Comparison of ENCODE assay signal across 7 cellular contexts in genomic region chr20:33939030-33939429, GRCh38. TPM values are rescaled to one million over a fixed set of nuclear protein-coding genes. Genes with fewer than 3 reads are reported as not detected.
DNase-seq lines count a peak whose midpoint lies in the region; ATAC-seq and TF ChIP-seq lines count a peak whose summit lies in the region.
"Not testable (repeated sequence)": the region's sequence is repeated elsewhere in the genome, so short reads cannot be mapped to it uniquely, and the experiment has no call there.

No MANE protein-coding gene starts in this region.

- not testable (repeated sequence) for H3K27me3 ChIP-seq in right lobe of liver; psoas muscle (ENCODE audit: insufficient read depth in 3 of 3, low read length in 2 of 3)

- intact Hi-C loops in Right ventricle myocardium inferior (cut with DNase I); psoas muscle (cut with DNase I): not testable (repeated sequence)
- intact Hi-C loops in right lobe of liver (cut with DNase I) = loop anchor here in 1 of 2 donors (5.0 kb wide), 1 partner anchor 128 kb away; no protein-coding TSS in a partner anchor

- H3K4me3 ChIP-seq in NB4 (ENCODE audit: low read depth, low read length); right lobe of liver; psoas muscle: not testable (repeated sequence)

- TF ChIP-seq CTCF in NB4 (IDR thresholded peaks at IDR 0.05; ENCODE audit: low read depth, low read length); right lobe of liver (IDR thresholded peaks at IDR 0.05); psoas muscle (IDR thresholded peaks at IDR 0.05): not testable (repeated sequence)

- not testable (repeated sequence) for H3K27ac ChIP-seq in epithelial cell of prostate, right lobe of liver, psoas muscle

- H3K9me3 ChIP-seq in right lobe of liver, psoas muscle: not testable (repeated sequence)

- TF ChIP-seq POLR2A in NB4 (IDR thresholded peaks at IDR 0.05; ENCODE audit: extremely low read depth, insufficient read length); right lobe of liver (IDR thresholded peaks at IDR 0.05): not testable (repeated sequence)

- 31% methylated on average over 3 of the region's 5 CpGs for WGBS in right lobe of liver (ENCODE audit: insufficient coverage, low coverage, low lambda C conversion rate, missing lambda C conversion rate)
- WGBS in psoas muscle, 3 donors = 45 to 60% (median 49%) methylated on average over 5 of the region's 5 CpGs

- DNase-seq in H4 (ENCODE audit: low spot score) (peak; percentile 21), NB4 (ENCODE audit: low read depth) (peak; percentile 37), amniotic epithelial cell (ENCODE audit: low read depth) (peak; percentile 69), epithelial cell of prostate (ENCODE audit: low read depth, low spot score) (peak; percentile 62), right lobe of liver (peak; percentile 52 to 72 (median 70)), psoas muscle (peak in 1 of 2 donors; percentile 62)
- not testable (repeated sequence) for DNase-seq in Right ventricle myocardium inferior (ENCODE audit: missing footprints)

- ATAC-seq in Right ventricle myocardium inferior (peak; percentile 59), right lobe of liver (peak; percentile 86 to 98 (median 92)), psoas muscle (peak; percentile 48 to 80 (median 76))

- not testable (repeated sequence) for H3K36me3 ChIP-seq in right lobe of liver; psoas muscle (ENCODE audit: insufficient read depth in 1 of 2, low read depth in 1 of 2)

- not testable (repeated sequence) for H3K4me1 ChIP-seq in right lobe of liver, psoas muscle

RNA-seq across cellular contexts. Expression of gene RALY, which starts 54.7 kb away (rescaled TPM):
- total RNA-seq in H4 (2014; rRNA removed; shearing (Covaris generic)) = 77.6 and 92.6 TPM in 2 replicates
- 102 TPM for total RNA-seq in Right ventricle myocardium inferior
- 10 to 100 TPM; 24.8 to 42.1 (median 33.4) TPM for total RNA-seq in right lobe of liver
- total RNA-seq in psoas muscle = 100 to 1,000 TPM in 2 of 4 donors, 10 to 100 TPM in 2; 92.3 to 120 (median 98.8) TPM
- 100 to 1,000 TPM; 139 to 325 (median 151) TPM for polyA plus RNA-seq in psoas muscle
